ENCODE assay signal across 1 cellular context in genomic region chr15:40249477-40250303, GRCh38.
TF ChIP-seq lines count a peak whose summit lies in the region.

No MANE protein-coding gene starts in this region.

TF ChIP-seq in IMR-90, 13 proteins besides CTCF, POLR2A, EP300 and RAD21 (continued from another document):
- TF ChIP-seq, protein P1, sequence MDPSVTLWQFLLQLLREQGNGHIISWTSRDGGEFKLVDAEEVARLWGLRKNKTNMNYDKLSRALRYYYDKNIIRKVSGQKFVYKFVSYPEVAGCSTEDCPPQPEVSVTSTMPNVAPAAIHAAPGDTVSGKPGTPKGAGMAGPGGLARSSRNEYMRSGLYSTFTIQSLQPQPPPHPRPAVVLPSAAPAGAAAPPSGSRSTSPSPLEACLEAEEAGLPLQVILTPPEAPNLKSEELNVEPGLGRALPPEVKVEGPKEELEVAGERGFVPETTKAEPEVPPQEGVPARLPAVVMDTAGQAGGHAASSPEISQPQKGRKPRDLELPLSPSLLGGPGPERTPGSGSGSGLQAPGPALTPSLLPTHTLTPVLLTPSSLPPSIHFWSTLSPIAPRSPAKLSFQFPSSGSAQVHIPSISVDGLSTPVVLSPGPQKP (IDR thresholded peaks at IDR 0.05; ENCODE audit: borderline replicate concordance, low read depth, low read length), result no peak
- TF ChIP-seq MAFK (IDR thresholded peaks at IDR 0.05; ENCODE audit: low read depth, low read length) (no peak), BHLHE40 (IDR thresholded peaks at IDR 0.05; ENCODE audit: low read depth, low read length) (no peak), RFX5 (IDR thresholded peaks at IDR 0.05; ENCODE audit: low read depth, low read length) (no peak)
